In genomic region chr22:30335236-30335635, GRCh38 we compare ENCODE assay signal across 13 cellular contexts.
"Had no signal": no experiment of that assay in that cellular context is flagged by ENCODE, and none has a peak within 500 bp of the region (broad histone marks: within the 10 kb centered on the region; RNA-seq: fewer than 3 reads in every experiment).

No MANE protein-coding gene starts in this region.

- H3K27me3 Mint-ChIP-seq: effector memory CD8-positive, alpha-beta T cell had no signal

- ATAC-seq: effector memory CD8-positive, alpha-beta T cell; foreskin keratinocyte; mucosa of descending colon had no signal

- H3K9me3 Mint-ChIP-seq: effector memory CD8-positive, alpha-beta T cell; natural killer cell had no signal

- H3K4me3 Mint-ChIP-seq: effector memory CD8-positive, alpha-beta T cell; natural killer cell had no signal

- H3K9me3 ChIP-seq: left ventricle myocardium inferior, mucosa of descending colon, neutrophil, upper lobe of left lung had no signal

- H3K4me1 Mint-ChIP-seq: natural killer cell had no signal

- H3K4me1 ChIP-seq: foreskin keratinocyte, upper lobe of left lung had no signal

- H3K27ac Mint-ChIP-seq: effector memory CD8-positive, alpha-beta T cell; natural killer cell had no signal

- H3K27me3 ChIP-seq: foreskin keratinocyte, neutrophil, upper lobe of left lung had no signal

- H3K27ac ChIP-seq: foreskin keratinocyte, left ventricle myocardium inferior, neutrophil, upper lobe of left lung had no signal

- DNase-seq: activated CD4-positive, CD25-positive, alpha-beta regulatory T cell; activated effector memory CD4-positive, alpha-beta T cell treated with Interleukin-2 at 50 U/mL for 16 hours; dermis blood vessel endothelial cell; effector memory CD8-positive, alpha-beta T cell; foreskin keratinocyte; left ventricle myocardium inferior; mucosa of descending colon; natural killer cell; retina; SIG-M5; stimulated activated naive CD4-positive, alpha-beta T cell; upper lobe of left lung had no signal

- H3K36me3 Mint-ChIP-seq: natural killer cell had no signal

- H3K4me3 ChIP-seq: left ventricle myocardium inferior, mucosa of descending colon, upper lobe of left lung had no signal
